ENCODE assay signal across 8 cellular contexts in the genomic region with DNA sequence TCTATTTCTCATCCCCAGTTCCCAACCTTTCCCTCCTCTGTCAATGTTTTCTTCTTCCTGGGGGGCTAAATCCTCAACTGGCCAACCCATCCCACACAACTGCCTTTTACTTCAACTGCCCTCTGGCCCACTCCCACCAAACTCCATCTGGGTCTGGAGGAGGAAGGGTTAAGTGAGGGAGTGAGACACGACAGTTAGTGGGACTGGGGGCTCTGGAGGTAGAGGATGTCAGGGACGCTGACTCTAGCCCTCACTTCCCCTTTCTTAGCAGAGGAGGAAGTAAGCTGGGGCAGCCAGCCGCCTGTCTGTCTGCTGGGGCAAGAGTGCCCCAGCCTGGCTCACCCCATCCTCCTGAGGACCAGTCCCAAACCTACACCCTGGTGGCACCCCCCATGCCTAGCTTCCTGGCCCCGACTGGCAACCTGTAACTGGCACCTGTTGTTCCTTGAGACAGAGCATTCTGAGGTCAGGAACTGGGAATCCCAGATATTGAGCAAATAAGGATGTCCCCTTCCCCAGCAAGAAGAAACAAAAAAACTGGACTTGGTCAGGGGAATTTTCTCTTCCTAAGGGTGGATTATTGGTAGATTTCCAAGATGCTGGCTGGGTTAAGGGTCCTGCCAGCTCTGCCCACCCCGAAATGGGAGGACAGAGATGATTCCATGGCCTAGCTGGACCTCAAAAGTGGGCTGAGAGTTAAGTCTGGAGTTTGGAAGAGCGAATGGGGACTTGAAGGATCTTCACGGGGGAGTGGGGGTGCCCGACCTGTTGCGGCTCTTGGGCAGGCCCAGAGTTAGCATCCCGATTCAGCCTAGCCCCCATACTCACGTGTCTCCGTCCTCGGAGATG. TPM values are rescaled to one million over a fixed set of nuclear protein-coding genes. Genes with fewer than 3 reads are reported as not detected.
DNase-seq lines count a peak whose midpoint lies in the region; ATAC-seq and TF ChIP-seq lines count a peak whose summit lies in the region.

No MANE protein-coding gene starts in this region.

- H3K4me3 ChIP-seq in lung (peak overlapping the region; percentile 87), thyroid gland (replicated peaks in 1 of 3) (peak overlapping the region; percentile 77 to 83 (median 82))

- H3K9me3 Mint-ChIP-seq in HFFc6, result no peaks in the 10 kb centered on the region

- peak; percentile 13 for ATAC-seq in lung (ENCODE audit: insufficient read depth, low FRiP score)
- no peak for ATAC-seq in left lobe of liver

- H3K4me1 Mint-ChIP-seq in HFFc6 (ENCODE audit: low read depth), result peaks cover 27% of the 10 kb centered on the region

- POLR2A ChIA-PET in RWPE1 (lab: Yijun Ruan, JAX; ENCODE audit: low non-redundant PET), result no interaction called here

- H3K4me1 ChIP-seq in lung (ENCODE audit: control insufficient read depth in 2 of 2, insufficient read depth in 2 of 2, low read length in 2 of 2) (peaks cover 6 to 21% of the 10 kb centered on the region in 2 donors), thyroid gland (peaks cover 27 to 29% of the 10 kb centered on the region in 2 donors)

- TF ChIP-seq POLR2A in thyroid gland (IDR thresholded peaks at IDR 0.05), result no peak

- intact Hi-C loops in thyroid gland (cut with DNase I), result loop anchor here (5.0 kb wide), 1 partner anchor 118 kb away; no protein-coding TSS in a partner anchor

- no peaks in the 10 kb centered on the region for H3K36me3 Mint-ChIP-seq in HFFc6 (ENCODE audit: low read depth)

- WGBS in lung, 2 donors, result 0 to 5% methylated on average over 13 of the region's 13 CpGs
- WGBS in thyroid gland, 2 donors, result 17 to 20% methylated on average over 10 to 13 of the region's 13 CpGs

- H3K36me3 ChIP-seq in lung (ENCODE audit: control insufficient read depth in 2 of 2, insufficient read depth in 2 of 2, low read length in 2 of 2), result peaks cover 0 to 14% of the 10 kb centered on the region in 2 donors
- H3K36me3 ChIP-seq in thyroid gland, result peaks cover 0 to 4% of the 10 kb centered on the region in 2 donors

- H3K27me3 Mint-ChIP-seq in HFFc6 (ENCODE audit: insufficient read depth), result peaks cover 9% of the 10 kb centered on the region

- DNase-seq in GM10266 (ENCODE audit: extremely low spot score) (no peak), HFFc6 (no peak), RWPE1 (ENCODE audit: low spot score) (peak; percentile 21), lung (ENCODE audit: low spot score) (peak; percentile 65), thyroid gland (no peak), NCI-H2107 (lab: John Stamatoyannopoulos, UW) (no peak), left lobe of liver (ENCODE audit: low spot score) (no peak)
- peak; percentile 31 for DNase-seq in central memory CD4-positive, alpha-beta T cell

- no peaks in the 10 kb centered on the region for H3K9me3 ChIP-seq in lung (ENCODE audit: control insufficient read depth in 2 of 2, insufficient read depth in 1 of 2, low read length in 1 of 2)
- H3K9me3 ChIP-seq in thyroid gland, result no peaks in the 10 kb centered on the region

- H3K27ac Mint-ChIP-seq in HFFc6, result peak overlapping the region; percentile 69

- H3K27me3 ChIP-seq in lung (ENCODE audit: control insufficient read depth, insufficient read depth) (no peaks in the 10 kb centered on the region), thyroid gland (no peaks in the 10 kb centered on the region)

- CTCF ChIA-PET in RWPE1 (lab: Yijun Ruan, JAX), result interaction anchor here (0.6 to 1.8 kb wide), 5 partner anchors 11 to 310 kb away, joined by 3 to 4 read pairs (median 3); no protein-coding TSS in a partner anchor

- H3K4me3 Mint-ChIP-seq in HFFc6, result peak overlapping the region; percentile 91

- peak; percentile 10 for TF ChIP-seq CTCF in GM10266 (IDR thresholded peaks at IDR 0.05; ENCODE audit: control insufficient read depth, insufficient read depth, low read depth, missing control alignments)
- TF ChIP-seq CTCF in HFFc6 (IDR thresholded peaks at IDR 0.05), result no peak
- no peak for TF ChIP-seq CTCF in RWPE1 (conservative IDR thresholded peaks at IDR 0.05; ENCODE audit: low read depth)
- no peak for TF ChIP-seq CTCF in lung (IDR thresholded peaks at IDR 0.05; ENCODE audit: control extremely low read depth, extremely low read depth)
- no peak for TF ChIP-seq CTCF in thyroid gland (IDR thresholded peaks at IDR 0.05)

- H3K27ac ChIP-seq in RWPE1, result peak overlapping the region; percentile 67
- H3K27ac ChIP-seq in lung (ENCODE audit: low read depth in 1 of 2, low read length in 1 of 2), result peak overlapping the region in 1 of 2 donors; percentile 89
- H3K27ac ChIP-seq in thyroid gland, result peak overlapping the region in 2 of 3 donors; percentile 81 to 90

RNA-seq across cellular contexts. Expression of a gene that starts 1.0 kb away (rescaled TPM):
- 1 to 10 TPM; 4.2 to 6.7 (median 5.8) TPM for total RNA-seq in HFFc6 (2021; fragmentation: NEBNext Ultra II Directional; extraction: Animal tissue kit (Norgen Biotek cat#: 25700))
- 10 to 100 TPM; 13.1 to 20.1 TPM for total RNA-seq in lung
- polyA plus RNA-seq in lung, result 10 to 100 TPM; 20.7 to 40.6 TPM
- 10 to 100 TPM in 2 of 4 donors, 1 to 10 TPM in 2; 5.1 to 16.9 (median 13.2) TPM for total RNA-seq in thyroid gland
- 2.8 TPM for total RNA-seq in left lobe of liver

RNA-seq across cellular contexts. Expression of a gene that starts 5.9 kb away (rescaled TPM):
- not detected for total RNA-seq in HFFc6 (2021; fragmentation: NEBNext Ultra II Directional; extraction: Animal tissue kit (Norgen Biotek cat#: 25700))
- total RNA-seq in lung, result under 1 TPM; 0.11 to 0.21 TPM
- under 1 TPM; 0.02 to 0.04 TPM for polyA plus RNA-seq in lung
- total RNA-seq in thyroid gland, result not detected
- not detected for total RNA-seq in left lobe of liver

RNA-seq across cellular contexts. Expression of a gene that starts 7.0 kb away (rescaled TPM):
- total RNA-seq in HFFc6 (2021; fragmentation: NEBNext Ultra II Directional; extraction: Animal tissue kit (Norgen Biotek cat#: 25700)), result 100 to 1,000 TPM; 108 to 132 (median 120) TPM
- total RNA-seq in lung (10 to 100 TPM; 29.9 to 44.4 TPM), thyroid gland (10 to 100 TPM; 28.5 to 46.5 (median 41.8) TPM), left lobe of liver (18.4 TPM)
- polyA plus RNA-seq in lung, result 10 to 100 TPM; 15.0 to 39.9 TPM

RNA-seq across cellular contexts. Expression of a gene that starts 17.5 kb away (rescaled TPM):
- total RNA-seq in HFFc6 (2021; fragmentation: NEBNext Ultra II Directional; extraction: Animal tissue kit (Norgen Biotek cat#: 25700)), result 1,000 to 10,000 TPM in 1 of 6 experiments, 100 to 1,000 TPM in 5; 847 to 1,026 (median 920) TPM
- total RNA-seq in lung (100 to 1,000 TPM; 458 to 700 TPM), thyroid gland (100 to 1,000 TPM; 556 to 669 (median 586) TPM), left lobe of liver (187 TPM)
- polyA plus RNA-seq in lung, result 100 to 1,000 TPM; 289 to 560 TPM

RNA-seq across cellular contexts. Expression of a gene that starts 41.0 kb away (rescaled TPM):
- 10 to 100 TPM; 14.9 to 29.9 (median 26.8) TPM for total RNA-seq in HFFc6 (2021; fragmentation: NEBNext Ultra II Directional; extraction: Animal tissue kit (Norgen Biotek cat#: 25700))
- total RNA-seq in lung (10 to 100 TPM; 19.1 to 42.7 TPM), thyroid gland (10 to 100 TPM; 39.7 to 83.3 (median 55.8) TPM), left lobe of liver (37.5 TPM)
- polyA plus RNA-seq in lung, result 10 to 100 TPM; 20.3 to 32.5 TPM

Comparison
In these comparisons a context has a peak if more than half of its experiments do, and no peak if none do; other contexts are left out.
1. DNase-seq: peak in RWPE1 (single experiment), central memory CD4-positive, alpha-beta T cell (single experiment) and lung (single experiment); none in GM10266 (single experiment), HFFc6 (single experiment), thyroid gland (0 of 2), NCI-H2107 (single experiment) and left lobe of liver (single experiment).